ENCODE assay signal across 16 cellular contexts in genomic region chr7:133258174-133258573, GRCh38. TPM values are rescaled to one million over a fixed set of nuclear protein-coding genes. Genes with fewer than 3 reads are reported as not detected.
DNase-seq lines count a peak whose midpoint lies in the region; ATAC-seq and TF ChIP-seq lines count a peak whose summit lies in the region.
"Had no signal": no experiment of that assay in that cellular context is flagged by ENCODE, and none has a peak within 500 bp of the region (broad histone marks: within the 10 kb centered on the region; RNA-seq: fewer than 3 reads in every experiment).

No MANE protein-coding gene starts in this region.

- no peaks in the 10 kb centered on the region for H3K9me3 ChIP-seq in vagina
- H3K9me3 ChIP-seq: MG63 had no signal

- H3K4me1 Mint-ChIP-seq in activated naive CD8-positive, alpha-beta T cell treated with anti-CD3 and anti-CD28 coated beads, Interleukin-2, amount 50 U/mL, for 24 hours = peaks cover 39% of the 10 kb centered on the region
- peaks cover 48% of the 10 kb centered on the region for H3K4me1 Mint-ChIP-seq in activated naive CD8-positive, alpha-beta T cell treated with anti-CD3 and anti-CD28 coated beads for 36 hours
- H3K4me1 Mint-ChIP-seq in activated T-helper 17 cell treated with anti-CD3 and anti-CD28 coated beads, Interleukin-2, amount 50 U/mL, for 72 hours = peaks cover 18% of the 10 kb centered on the region
- peaks cover 30 to 47% of the 10 kb centered on the region in 2 donors for H3K4me1 Mint-ChIP-seq in natural killer cell treated with Interleukin-12 subunit alpha and Interleukin-12 subunit beta and Interleukin-15 and Interleukin-18, amount 100 ng/mL, for 72 hours (ENCODE audit: low read depth in 2 of 2)

- H3K36me3 Mint-ChIP-seq in activated naive CD8-positive, alpha-beta T cell treated with anti-CD3 and anti-CD28 coated beads, Interleukin-2, amount 50 U/mL, for 24 hours (ENCODE audit: low read depth) = peaks cover 15% of the 10 kb centered on the region
- H3K36me3 Mint-ChIP-seq in activated naive CD8-positive, alpha-beta T cell treated with anti-CD3 and anti-CD28 coated beads for 36 hours = peaks cover 36% of the 10 kb centered on the region
- H3K36me3 Mint-ChIP-seq in activated T-helper 17 cell treated with anti-CD3 and anti-CD28 coated beads, Interleukin-2, amount 50 U/mL, for 72 hours (ENCODE audit: low read depth) = no peaks in the 10 kb centered on the region
- peaks cover 6% of the 10 kb centered on the region for H3K36me3 Mint-ChIP-seq in natural killer cell treated with Interleukin-12 subunit alpha and Interleukin-12 subunit beta and Interleukin-15 and Interleukin-18, amount 100 ng/mL, for 72 hours

- intact Hi-C loops in vagina (cut with DNase I) = no loop called here

- no peak for DNase-seq in activated naive CD8-positive, alpha-beta T cell treated with anti-CD3 and anti-CD28 coated beads, Interleukin-2, amount 50 U/mL, for 24 hours
- no peak for DNase-seq in activated naive CD8-positive, alpha-beta T cell treated with anti-CD3 and anti-CD28 coated beads for 36 hours
- DNase-seq in natural killer cell treated with Interleukin-12 subunit alpha and Interleukin-12 subunit beta and Interleukin-15 and Interleukin-18, amount 100 ng/mL, for 72 hours (ENCODE audit: low spot score) = no peak
- DNase-seq in NCI-H1417 treated with DMSO at 0.1 percent for 48 hours (lab: John Stamatoyannopoulos, UW) (no peak), midbrain (lab: John Stamatoyannopoulos, UW) (no peak), vagina (ENCODE audit: extremely low spot score in 2 of 2) (no peak)
- DNase-seq: AML-193, C1 segment of cervical spinal cord, Kasumi-1, MG63, NCI-H1417, NCI-H187, SHP77 treated with DMSO at 0.1 percent for 48 hours had no signal

- TF ChIP-seq CTCF in vagina (IDR thresholded peaks at IDR 0.05) = no peak

- no peaks in the 10 kb centered on the region for H3K27me3 ChIP-seq in vagina
- H3K27me3 ChIP-seq: MG63 had no signal

- peak overlapping the region; percentile 8 for H3K27ac Mint-ChIP-seq in activated naive CD8-positive, alpha-beta T cell treated with anti-CD3 and anti-CD28 coated beads, Interleukin-2, amount 50 U/mL, for 24 hours
- no peak overlapping the region for H3K27ac Mint-ChIP-seq in activated naive CD8-positive, alpha-beta T cell treated with anti-CD3 and anti-CD28 coated beads for 36 hours
- H3K27ac Mint-ChIP-seq in activated T-helper 17 cell treated with anti-CD3 and anti-CD28 coated beads, Interleukin-2, amount 50 U/mL, for 72 hours = peak overlapping the region; percentile 43
- H3K27ac Mint-ChIP-seq in natural killer cell treated with Interleukin-12 subunit alpha and Interleukin-12 subunit beta and Interleukin-15 and Interleukin-18, amount 100 ng/mL, for 72 hours = peak overlapping the region; percentile 69 to 80

- H3K4me3 Mint-ChIP-seq in activated naive CD8-positive, alpha-beta T cell treated with anti-CD3 and anti-CD28 coated beads, Interleukin-2, amount 50 U/mL, for 24 hours = no peak overlapping the region
- H3K4me3 Mint-ChIP-seq in activated naive CD8-positive, alpha-beta T cell treated with anti-CD3 and anti-CD28 coated beads for 36 hours = no peak overlapping the region
- peak overlapping the region; percentile 38 for H3K4me3 Mint-ChIP-seq in activated T-helper 17 cell treated with anti-CD3 and anti-CD28 coated beads, Interleukin-2, amount 50 U/mL, for 72 hours
- peak overlapping the region; percentile 76 for H3K4me3 Mint-ChIP-seq in natural killer cell treated with Interleukin-12 subunit alpha and Interleukin-12 subunit beta and Interleukin-15 and Interleukin-18, amount 100 ng/mL, for 72 hours

- TF ChIP-seq POLR2A in vagina (IDR thresholded peaks at IDR 0.05) = no peak

- no peak overlapping the region for H3K4me3 ChIP-seq in vagina
- H3K4me3 ChIP-seq: MG63, SK-N-MC had no signal

- no peak for ATAC-seq in activated naive CD8-positive, alpha-beta T cell treated with anti-CD3 and anti-CD28 coated beads, Interleukin-2, amount 50 U/mL, for 24 hours
- ATAC-seq in activated T-helper 17 cell treated with anti-CD3 and anti-CD28 coated beads, Interleukin-2, amount 50 U/mL, for 72 hours (replicated peaks) = peak; percentile 51
- peak; percentile 66 for ATAC-seq in natural killer cell treated with Interleukin-12 subunit alpha and Interleukin-12 subunit beta and Interleukin-15 and Interleukin-18, amount 100 ng/mL, for 72 hours

- H3K4me1 ChIP-seq in vagina = peaks cover 23% of the 10 kb centered on the region

- no peaks in the 10 kb centered on the region for H3K27me3 Mint-ChIP-seq in activated naive CD8-positive, alpha-beta T cell treated with anti-CD3 and anti-CD28 coated beads, Interleukin-2, amount 50 U/mL, for 24 hours
- H3K27me3 Mint-ChIP-seq in activated naive CD8-positive, alpha-beta T cell treated with anti-CD3 and anti-CD28 coated beads for 36 hours = no peaks in the 10 kb centered on the region
- H3K27me3 Mint-ChIP-seq in activated T-helper 17 cell treated with anti-CD3 and anti-CD28 coated beads, Interleukin-2, amount 50 U/mL, for 72 hours = no peaks in the 10 kb centered on the region
- H3K27me3 Mint-ChIP-seq in natural killer cell treated with Interleukin-12 subunit alpha and Interleukin-12 subunit beta and Interleukin-15 and Interleukin-18, amount 100 ng/mL, for 72 hours = no peaks in the 10 kb centered on the region

- no peaks in the 10 kb centered on the region for H3K9me3 Mint-ChIP-seq in activated naive CD8-positive, alpha-beta T cell treated with anti-CD3 and anti-CD28 coated beads, Interleukin-2, amount 50 U/mL, for 24 hours
- no peaks in the 10 kb centered on the region for H3K9me3 Mint-ChIP-seq in activated naive CD8-positive, alpha-beta T cell treated with anti-CD3 and anti-CD28 coated beads for 36 hours
- no peaks in the 10 kb centered on the region for H3K9me3 Mint-ChIP-seq in activated T-helper 17 cell treated with anti-CD3 and anti-CD28 coated beads, Interleukin-2, amount 50 U/mL, for 72 hours
- H3K9me3 Mint-ChIP-seq in natural killer cell treated with Interleukin-12 subunit alpha and Interleukin-12 subunit beta and Interleukin-15 and Interleukin-18, amount 100 ng/mL, for 72 hours = no peaks in the 10 kb centered on the region

- no peak overlapping the region for H3K27ac ChIP-seq in vagina
- H3K27ac ChIP-seq: RWPE1, SK-N-MC had no signal

- H3K36me3 ChIP-seq in vagina = no peaks in the 10 kb centered on the region
- H3K36me3 ChIP-seq: MG63 had no signal

RNA-seq across cellular contexts. Expression of gene EXOC4, which starts 5.3 kb away (rescaled TPM):
- 10 to 100 TPM; 41.7 to 45.7 TPM for total RNA-seq in activated naive CD8-positive, alpha-beta T cell treated with anti-CD3 and anti-CD28 coated beads for 36 hours
- total RNA-seq in activated T-helper 17 cell treated with anti-CD3 and anti-CD28 coated beads, Interleukin-2, amount 50 U/mL, for 72 hours = 10 to 100 TPM; 53.5 to 62.3 TPM
- 100 to 1,000 TPM in 1 of 2 donors, 10 to 100 TPM in 1; 78.5 to 107 TPM for total RNA-seq in natural killer cell treated with Interleukin-12 subunit alpha and Interleukin-12 subunit beta and Interleukin-15 and Interleukin-18, amount 100 ng/mL, for 72 hours
- 99.2 TPM for total RNA-seq in vagina

Comparison
In these comparisons a context has a peak if more than half of its experiments do, and no peak if none do; other contexts are left out.
1. H3K4me3 Mint-ChIP-seq: peak in activated T-helper 17 cell treated with anti-CD3 and anti-CD28 coated beads, Interleukin-2, amount 50 U/mL, for 72 hours (single experiment) and natural killer cell treated with Interleukin-12 subunit alpha and Interleukin-12 subunit beta and Interleukin-15 and Interleukin-18, amount 100 ng/mL, for 72 hours (single experiment); none in activated naive CD8-positive, alpha-beta T cell treated with anti-CD3 and anti-CD28 coated beads, Interleukin-2, amount 50 U/mL, for 24 hours (single experiment) and activated naive CD8-positive, alpha-beta T cell treated with anti-CD3 and anti-CD28 coated beads for 36 hours (single experiment).